8 cellular contexts compared by ENCODE assay signal in the genomic region with DNA sequence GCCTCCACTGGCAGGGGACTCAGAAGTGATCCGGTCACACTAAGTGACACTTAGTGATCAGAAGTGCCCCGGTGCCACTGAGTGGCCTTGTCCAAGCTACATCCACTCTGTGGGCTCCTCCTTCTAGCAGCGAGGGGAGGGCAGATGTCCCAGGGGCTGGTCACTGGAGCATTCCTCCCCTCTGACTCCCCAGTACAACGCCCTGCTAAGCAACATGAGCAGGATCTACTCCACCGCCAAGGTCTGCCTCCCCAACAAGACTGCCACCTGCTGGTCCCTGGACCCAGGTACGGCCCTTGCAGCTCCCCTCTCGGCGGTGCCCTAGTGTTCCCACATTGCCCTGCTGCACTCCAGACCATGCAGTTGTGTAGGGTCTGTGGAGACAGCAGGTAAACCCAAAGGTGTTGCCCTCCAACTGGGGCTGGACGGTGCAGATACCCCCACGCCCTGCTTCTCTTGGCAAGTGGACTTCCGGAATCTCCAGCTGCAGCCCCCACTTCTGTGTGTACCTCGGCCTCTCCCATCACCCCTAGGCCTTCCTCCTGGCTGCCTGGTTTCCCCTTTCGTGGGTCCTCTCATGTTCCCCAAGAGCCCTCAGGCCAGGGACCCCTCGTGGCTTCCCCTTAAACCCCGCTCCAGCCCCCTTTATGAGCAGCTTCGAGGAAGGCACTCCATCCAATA. TPM values are rescaled to one million over a fixed set of nuclear protein-coding genes. Genes with fewer than 3 reads are reported as not detected.
DNase-seq lines count a peak whose midpoint lies in the region; ATAC-seq and TF ChIP-seq lines count a peak whose summit lies in the region.

No MANE protein-coding gene starts in this region.

- H3K27ac ChIP-seq in SJCRH30 (no peak overlapping the region), parathyroid adenoma (peak overlapping the region; percentile 97), tibial artery (no peak overlapping the region)

- H3K4me1 ChIP-seq in SJCRH30 (0 out of 2 replicates have a peak, but pooled peaks cover 2% of the 10 kb centered on the region), parathyroid adenoma (peaks cover 56% of the 10 kb centered on the region), tibial artery (peaks cover 0 to 33% (median 19%) of the 10 kb centered on the region in 4 donors)

- DNase-seq in CD14-positive monocyte (ENCODE audit: low spot score) (peak; percentile 78), KG1 (lab: John Stamatoyannopoulos, UW) (peak; percentile 37), SJCRH30 (peak; percentile 75 to 78), germinal center (ENCODE audit: low spot score) (peak; percentile 86), tibial artery (peak; percentile 65 to 79)
- peak; percentile 91 for DNase-seq in activated effector memory CD4-positive, alpha-beta T cell treated with anti-CD3 and anti-CD28 coated beads, Interleukin-2, amount 50 U/mL, for 16 hours

- H3K79me2 ChIP-seq in parathyroid adenoma = peaks cover 8% of the 10 kb centered on the region

- H3K4me2 ChIP-seq in parathyroid adenoma (ENCODE audit: low read length) = peak overlapping the region; percentile 64

- H3K4me1 Mint-ChIP-seq in CD14-positive monocyte = peaks cover 14% of the 10 kb centered on the region

- no peak overlapping the region for H2AFZ ChIP-seq in parathyroid adenoma

- peaks cover 3 to 6% of the 10 kb centered on the region in 2 donors for H3K36me3 Mint-ChIP-seq in CD14-positive monocyte

- H3K27ac Mint-ChIP-seq in CD14-positive monocyte = no peak overlapping the region

- ATAC-seq in GM19455 (IDR thresholded peaks at IDR 0.05; ENCODE audit: unreplicated experiment) = peak; percentile 71

- H3K4me3 ChIP-seq in SJCRH30 (no peak overlapping the region), parathyroid adenoma (ENCODE audit: low read depth, low read length) (peak overlapping the region; percentile 22), tibial artery (no peak overlapping the region)

- TF ChIP-seq CTCF in CD14-positive monocyte (IDR thresholded peaks at IDR 0.05) (peak; percentile 72), parathyroid adenoma (IDR thresholded peaks at IDR 0.05) (peak; percentile 92), tibial artery (IDR thresholded peaks at IDR 0.05) (peak; percentile 45 to 48)

- H3K4me3 Mint-ChIP-seq in CD14-positive monocyte = peak overlapping the region in 1 of 2 donors; percentile 30

- H3K9me3 ChIP-seq in SJCRH30 (replicated peaks) = no peaks in the 10 kb centered on the region
- no peaks in the 10 kb centered on the region for H3K9me3 ChIP-seq in parathyroid adenoma (ENCODE audit: control insufficient read depth, low read length)
- H3K9me3 ChIP-seq in tibial artery = no peaks in the 10 kb centered on the region

- intact Hi-C loops in CD14-positive monocyte (cut with micrococcal nuclease) (loop anchor here (1.0 kb wide), 2 partner anchors 54 to 55 kb away; no protein-coding TSS in a partner anchor), tibial artery (cut with DNase I; ENCODE audit: low total_unique reads) (no loop called here)

- H3K9ac ChIP-seq in parathyroid adenoma = peak overlapping the region; percentile 77

- H3K27me3 Mint-ChIP-seq in CD14-positive monocyte (ENCODE audit: low read depth in 3 of 3) = peaks cover 32 to 55% (median 39%) of the 10 kb centered on the region in 3 donors

- H3K27me3 ChIP-seq in SJCRH30 (no peaks in the 10 kb centered on the region), parathyroid adenoma (ENCODE audit: control insufficient read depth, insufficient read depth, low read length) (no peaks in the 10 kb centered on the region), tibial artery (peaks cover 4 to 74% of the 10 kb centered on the region in 2 donors)

- peaks cover 0 to 22% (median 4%) of the 10 kb centered on the region in 7 donors for H3K9me3 Mint-ChIP-seq in CD14-positive monocyte

- H3K36me3 ChIP-seq in SJCRH30 (no peaks in the 10 kb centered on the region), parathyroid adenoma (ENCODE audit: control insufficient read depth, insufficient read depth, low read length) (no peaks in the 10 kb centered on the region), tibial artery (no peaks in the 10 kb centered on the region)

RNA-seq across cellular contexts. Expression of a gene that starts 2.1 kb away (rescaled TPM):
- not detected for polyA plus RNA-seq in CD14-positive monocyte
- total RNA-seq in SJCRH30 (2014; rRNA removed; shearing (Covaris generic)) = 0.76 and 1.1 TPM in 2 replicates

RNA-seq across cellular contexts. Expression of a gene that starts 32.8 kb away (rescaled TPM):
- 1 to 10 TPM; 5.2 to 8.3 TPM for polyA plus RNA-seq in CD14-positive monocyte
- total RNA-seq in SJCRH30 (2014; rRNA removed; shearing (Covaris generic)) = not detected in 2 replicates

RNA-seq across cellular contexts. Expression of a gene that starts 44.2 kb away (rescaled TPM):
- polyA plus RNA-seq in CD14-positive monocyte = not detected
- not detected in 2 replicates for total RNA-seq in SJCRH30 (2014; rRNA removed; shearing (Covaris generic))

Comparison
In these comparisons a context has a peak if more than half of its experiments do, and no peak if none do; other contexts are left out.
1. DNase-seq: peak in every context shown above with its lines; median percentile 91 in activated effector memory CD4-positive, alpha-beta T cell treated with anti-CD3 and anti-CD28 coated beads, Interleukin-2, amount 50 U/mL, for 16 hours; 86 in germinal center; 78 in CD14-positive monocyte; 76 in SJCRH30; 72 in tibial artery; 37 in KG1.